Comparison of ENCODE assay signal across 18 cellular contexts in genomic region chr6:139482184-139482751, GRCh38.
DNase-seq lines count a peak whose midpoint lies in the region; ATAC-seq and TF ChIP-seq lines count a peak whose summit lies in the region.
"Had no signal": no experiment of that assay in that cellular context is flagged by ENCODE, and none has a peak within 500 bp of the region (broad histone marks: within the 10 kb centered on the region; RNA-seq: fewer than 3 reads in every experiment).

No MANE protein-coding gene starts in this region.

- no peak overlapping the region for H2BK15ac ChIP-seq in mesenchymal stem cell (ENCODE audit: low read depth, poor library complexity, severe bottlenecking)

- intact Hi-C loops in natural killer cell (cut with micrococcal nuclease), result no loop called here

- peaks cover 44% of the 10 kb centered on the region for H3K4me1 ChIP-seq in HUES64 (ENCODE audit: insufficient read depth, low read length)
- H3K4me1 ChIP-seq in mesenchymal stem cell (ENCODE audit: control insufficient read depth, insufficient read depth, low read depth, low read length), result no peaks in the 10 kb centered on the region
- H3K4me1 ChIP-seq: BE2C had no signal

- DNase-seq in DMS79 (lab: John Stamatoyannopoulos, UW) (peak; percentile 38), SK-N-MC (ENCODE audit: low read depth, low spot score) (peak; percentile 82), mesenchymal stem cell (peak; percentile 45), substantia nigra (lab: John Stamatoyannopoulos, UW) (no peak), natural killer cell (no peak), NCI-H345 (lab: John Stamatoyannopoulos, UW) (no peak)
- DNase-seq: activated CD4-positive, alpha-beta T cell treated with anti-CD3 and anti-CD28 coated beads for 48 hours; activated naive CD8-positive, alpha-beta T cell treated with anti-CD3 and anti-CD28 coated beads for 36 hours; BE2C; DMS53; HCEC 1CT; heart left ventricle; mucosa of descending colon; NCI-H446; testis had no signal

- H3K4me3 Mint-ChIP-seq in natural killer cell, result no peak overlapping the region
- H3K4me3 Mint-ChIP-seq: activated naive CD8-positive, alpha-beta T cell treated with anti-CD3 and anti-CD28 coated beads for 36 hours; T-helper 2 cell treated with Interferon-gamma antibody and Interleukin-4, amounts not matched to agents 5 μg/mL and 100 μg/mL, for 36 hours had no signal

- no peak overlapping the region for H3K14ac ChIP-seq in mesenchymal stem cell (ENCODE audit: low read length in 2 of 2)

- no peak overlapping the region for H4K91ac ChIP-seq in mesenchymal stem cell (ENCODE audit: low read length)

- no peaks in the 10 kb centered on the region for H3K4me1 Mint-ChIP-seq in natural killer cell
- H3K4me1 Mint-ChIP-seq: activated naive CD8-positive, alpha-beta T cell treated with anti-CD3 and anti-CD28 coated beads for 36 hours had no signal

- TF ChIP-seq CTCF in natural killer cell (IDR thresholded peaks at IDR 0.05), result no peak

- H3K27me3 ChIP-seq in HUES64 (ENCODE audit: insufficient read depth, low read length) (no peaks in the 10 kb centered on the region), mesenchymal stem cell (ENCODE audit: control insufficient read depth in 1 of 2, insufficient read depth in 1 of 2, low read length in 2 of 2) (no peaks in the 10 kb centered on the region)
- H3K27me3 ChIP-seq: BE2C, heart left ventricle, testis had no signal

- no peak overlapping the region for H2AFZ ChIP-seq in mesenchymal stem cell (ENCODE audit: low read depth, low read length)

- no peak for ATAC-seq in HG03025 (IDR thresholded peaks at IDR 0.05; ENCODE audit: low FRiP score, unreplicated experiment)
- no peak for ATAC-seq in natural killer cell
- ATAC-seq: heart left ventricle, mucosa of descending colon had no signal

- no peak overlapping the region for H2BK5ac ChIP-seq in mesenchymal stem cell (ENCODE audit: low read depth, low read length, poor library complexity, severe bottlenecking)

- H4K8ac ChIP-seq in mesenchymal stem cell (ENCODE audit: low read length), result no peak overlapping the region

- no peak overlapping the region for H3K23ac ChIP-seq in mesenchymal stem cell (ENCODE audit: low read length in 2 of 2)

- H3K4ac ChIP-seq in mesenchymal stem cell (ENCODE audit: low read depth in 1 of 2, low read length in 2 of 2), result peak overlapping the region in 1 of 2 experiments; percentile 26

- no peaks in the 10 kb centered on the region for H3K9me3 Mint-ChIP-seq in natural killer cell
- H3K9me3 Mint-ChIP-seq: activated naive CD8-positive, alpha-beta T cell treated with anti-CD3 and anti-CD28 coated beads for 36 hours; T-helper 2 cell treated with Interferon-gamma antibody and Interleukin-4, amounts not matched to agents 5 μg/mL and 100 μg/mL, for 36 hours had no signal

- H3K9me3 ChIP-seq in HUES64 (ENCODE audit: insufficient read depth, low read depth, low read length) (no peaks in the 10 kb centered on the region), SK-N-MC (ENCODE audit: low read depth, low read length) (no peaks in the 10 kb centered on the region), mesenchymal stem cell (ENCODE audit: control insufficient read depth, low read length) (no peaks in the 10 kb centered on the region)
- H3K9me3 ChIP-seq: BE2C, heart left ventricle, mucosa of descending colon, testis had no signal

- WGBS in HUES64, result 64% methylated on average over 4 of the region's 5 CpGs
- WGBS in mesenchymal stem cell, result 86% methylated on average over 3 of the region's 5 CpGs

- H3K9ac ChIP-seq in HUES64 (ENCODE audit: low read depth, low read length), result no peak overlapping the region
- H3K9ac ChIP-seq in SK-N-MC (ENCODE audit: insufficient read length), result no peak overlapping the region
- no peak overlapping the region for H3K9ac ChIP-seq in mesenchymal stem cell (ENCODE audit: low read length)

- no peak overlapping the region for H3K4me2 ChIP-seq in mesenchymal stem cell (ENCODE audit: low read length, poor library complexity, severe bottlenecking)

- H2BK120ac ChIP-seq in mesenchymal stem cell (ENCODE audit: low read depth, low read length), result no peak overlapping the region

- H3K36me3 ChIP-seq in HUES64 (ENCODE audit: insufficient read depth, low read length) (no peaks in the 10 kb centered on the region), SK-N-MC (ENCODE audit: insufficient read depth, low read length) (no peaks in the 10 kb centered on the region), mesenchymal stem cell (ENCODE audit: control insufficient read depth in 1 of 2, insufficient read depth in 2 of 2, low read depth in 1 of 2, low read length in 2 of 2) (no peaks in the 10 kb centered on the region)
- H3K36me3 ChIP-seq: BE2C, heart left ventricle had no signal

- peaks cover 14 to 15% of the 10 kb centered on the region in 2 donors for H3K27me3 Mint-ChIP-seq in natural killer cell (ENCODE audit: low read depth in 2 of 2)
- H3K27me3 Mint-ChIP-seq: activated naive CD8-positive, alpha-beta T cell treated with anti-CD3 and anti-CD28 coated beads for 36 hours had no signal

- H2BK12ac ChIP-seq in mesenchymal stem cell (ENCODE audit: low read length in 2 of 2), result no peak overlapping the region

- H3K18ac ChIP-seq in mesenchymal stem cell (ENCODE audit: low read depth in 1 of 2, low read length in 2 of 2), result peak overlapping the region in 1 of 2 experiments; percentile 39

- no peaks in the 10 kb centered on the region for H3K79me1 ChIP-seq in mesenchymal stem cell (replicated peaks; ENCODE audit: low read length, poor library complexity, severe bottlenecking)

- H3K36me3 Mint-ChIP-seq in natural killer cell, result no peaks in the 10 kb centered on the region
- H3K36me3 Mint-ChIP-seq: activated naive CD8-positive, alpha-beta T cell treated with anti-CD3 and anti-CD28 coated beads for 36 hours had no signal

- H2AK5ac ChIP-seq in mesenchymal stem cell (ENCODE audit: low read length, severe bottlenecking), result no peak overlapping the region

- H3K27ac ChIP-seq in HUES64 (ENCODE audit: low read depth, low read length), result 0 out of 2 replicates have a peak overlapping the region, but pooled peaks have one; percentile 17
- H3K27ac ChIP-seq in SK-N-MC, result peak overlapping the region; percentile 84
- H3K27ac ChIP-seq in mesenchymal stem cell (ENCODE audit: low read length, poor library complexity, severe bottlenecking), result no peak overlapping the region
- H3K27ac ChIP-seq in substantia nigra (ENCODE audit: low read depth, low read length, poor library complexity, severe bottlenecking), result no peak overlapping the region
- H3K27ac ChIP-seq: heart left ventricle, testis had no signal

- H3K27ac Mint-ChIP-seq in natural killer cell, result no peak overlapping the region
- H3K27ac Mint-ChIP-seq: activated naive CD8-positive, alpha-beta T cell treated with anti-CD3 and anti-CD28 coated beads for 36 hours; T-helper 2 cell treated with Interferon-gamma antibody and Interleukin-4, amounts not matched to agents 5 μg/mL and 100 μg/mL, for 36 hours had no signal

- no peak overlapping the region for H3K4me3 ChIP-seq in HUES64 (ENCODE audit: low read length)
- H3K4me3 ChIP-seq in SK-N-MC, result peak overlapping the region; percentile 23
- no peak overlapping the region for H3K4me3 ChIP-seq in mesenchymal stem cell (ENCODE audit: insufficient read depth in 1 of 2, low read depth in 1 of 2, low read length in 2 of 2)
- H3K4me3 ChIP-seq: heart left ventricle, mucosa of descending colon, testis had no signal

Comparison
In these comparisons a context has a peak if more than half of its experiments do, and no peak if none do; other contexts are left out.
1. DNase-seq: peak in DMS79 (single experiment), SK-N-MC (single experiment) and mesenchymal stem cell (single experiment); none in substantia nigra (0 of 49), natural killer cell (single experiment) and NCI-H345 (single experiment).
2. H3K27ac ChIP-seq: peak in HUES64 (single experiment) and SK-N-MC (single experiment); none in mesenchymal stem cell (single experiment) and substantia nigra (single experiment).